In genomic region chr11:124050770-124051169, GRCh38 we compare ENCODE assay signal across 25 cellular contexts. TPM values are rescaled to one million over a fixed set of nuclear protein-coding genes. Genes with fewer than 3 reads are reported as not detected.
A peak's percentile ranks its signal among the peaks of the same experiment; 100 is the strongest.
DNase-seq lines count a peak whose midpoint lies in the region; ATAC-seq, FAIRE-seq and TF ChIP-seq lines count a peak whose summit lies in the region.
"Had no signal": no experiment of that assay in that cellular context is flagged by ENCODE, and none has a peak within 500 bp of the region (broad histone marks: within the 10 kb centered on the region; RNA-seq: fewer than 3 reads in every experiment).

No MANE protein-coding gene starts in this region.

- H3K36me3 ChIP-seq in K562 (ENCODE audit: control insufficient read depth, insufficient read depth, low read length) = no peaks in the 10 kb centered on the region

- H3K27me3 ChIP-seq in K562 (ENCODE audit: control insufficient read depth in 2 of 2, insufficient read depth in 2 of 2, low read length in 2 of 2) = peaks cover 4 to 13% of the 10 kb centered on the region in 2 experiments; a peak in 3 of 5 replicates

- ATAC-seq in activated CD8-positive, alpha-beta T cell treated with anti-CD3 and anti-CD28 coated beads for 36 hours = peak; percentile 34
- ATAC-seq in activated CD8-positive, alpha-beta T cell treated with anti-CD3 and anti-CD28 coated beads, Interleukin-2, amount 10 ng/mL, durations not matched to agents 7 days and 5 days = no peak
- ATAC-seq in activated T-helper 17 cell treated with anti-CD3 and anti-CD28 coated beads, Interleukin-2, amount 50 U/mL, for 72 hours (replicated peaks) = peak; percentile 43
- no peak for ATAC-seq in K562
- no peak for ATAC-seq in effector memory CD8-positive, alpha-beta T cell (replicated peaks)
- no peak for ATAC-seq in GM19324 (IDR thresholded peaks at IDR 0.05; ENCODE audit: low FRiP score, unreplicated experiment)
- ATAC-seq: GM23338, HCT116 had no signal

- H3K9ac ChIP-seq in K562 (ENCODE audit: insufficient read depth in 1 of 2, low read depth in 2 of 2, low read length in 2 of 2) = no peak overlapping the region

- TF ChIP-seq CTCF in activated CD8-positive, alpha-beta T cell treated with anti-CD3 and anti-CD28 coated beads for 36 hours (IDR thresholded peaks at IDR 0.05) = no peak
- TF ChIP-seq CTCF in K562 (IDR thresholded peaks at IDR 0.05 in 2 of 3, conservative IDR thresholded peaks at IDR 0.05 in 1 of 3; ENCODE audit: insufficient read depth in 2 of 3, low read depth in 1 of 3, low read length in 3 of 3) = no peak

- H3K9me3 Mint-ChIP-seq in activated CD8-positive, alpha-beta T cell treated with anti-CD3 and anti-CD28 coated beads for 36 hours = no peaks in the 10 kb centered on the region
- no peaks in the 10 kb centered on the region for H3K9me3 Mint-ChIP-seq in activated CD8-positive, alpha-beta T cell treated with anti-CD3 and anti-CD28 coated beads, Interleukin-2, amount 10 ng/mL, durations not matched to agents 7 days and 5 days (ENCODE audit: insufficient read depth)
- no peaks in the 10 kb centered on the region for H3K9me3 Mint-ChIP-seq in activated T-helper 17 cell treated with anti-CD3 and anti-CD28 coated beads, Interleukin-2, amount 50 U/mL, for 72 hours
- H3K9me3 Mint-ChIP-seq in effector memory CD8-positive, alpha-beta T cell = peaks cover 0 to 11% of the 10 kb centered on the region in 2 donors
- H3K9me3 Mint-ChIP-seq: CD4-positive, alpha-beta memory T cell; GM23338; H9 had no signal

- DNase-seq in activated CD8-positive, alpha-beta T cell treated with anti-CD3 and anti-CD28 coated beads for 36 hours = no peak
- DNase-seq in activated CD8-positive, alpha-beta T cell treated with anti-CD3 and anti-CD28 coated beads, Interleukin-2, amount 10 ng/mL, durations not matched to agents 7 days and 5 days = no peak
- DNase-seq in K562 (ENCODE audit: extremely low read depth in 1 of 4, low spot score in 3 of 4) (no peak), renal cortical epithelial cell (ENCODE audit: low read depth) (peak; percentile 12), NCI-H82 treated with DMSO at 0.1 percent for 48 hours (lab: John Stamatoyannopoulos, UW; ENCODE audit: unreplicated experiment) (no peak)
- no peak for DNase-seq in effector memory CD8-positive, alpha-beta T cell
- DNase-seq: C1 segment of cervical spinal cord; Calu3; CD4-positive, alpha-beta memory T cell; COR-L47; DMS53; DMS79 treated with DMSO at 0.1 percent for 48 hours; GF-D8; H9 had no signal

- no peaks in the 10 kb centered on the region for H3K36me3 Mint-ChIP-seq in activated CD8-positive, alpha-beta T cell treated with anti-CD3 and anti-CD28 coated beads for 36 hours (ENCODE audit: low read depth)
- H3K36me3 Mint-ChIP-seq in activated CD8-positive, alpha-beta T cell treated with anti-CD3 and anti-CD28 coated beads, Interleukin-2, amount 10 ng/mL, durations not matched to agents 7 days and 5 days (ENCODE audit: low read depth) = no peaks in the 10 kb centered on the region
- H3K36me3 Mint-ChIP-seq in activated T-helper 17 cell treated with anti-CD3 and anti-CD28 coated beads, Interleukin-2, amount 50 U/mL, for 72 hours (ENCODE audit: low read depth) = no peaks in the 10 kb centered on the region
- no peaks in the 10 kb centered on the region for H3K36me3 Mint-ChIP-seq in effector memory CD8-positive, alpha-beta T cell (ENCODE audit: insufficient read depth)
- H3K36me3 Mint-ChIP-seq: CD4-positive, alpha-beta memory T cell had no signal

- BruUV-seq in K562 (replicated peaks; lab: Mats Ljungman, UMichigan) = no TSS peak

- CTCF ChIA-PET in activated CD8-positive, alpha-beta T cell treated with anti-CD3 and anti-CD28 coated beads for 36 hours (lab: Charles Lee) = no interaction called here
- CTCF ChIA-PET in activated CD8-positive, alpha-beta T cell treated with anti-CD3 and anti-CD28 coated beads, Interleukin-2, amount 10 ng/mL, durations not matched to agents 7 days and 5 days (lab: Charles Lee) = interaction anchor here (1.1 kb wide), 1 partner anchor 16 kb away, joined by 3 read pairs; no protein-coding TSS in a partner anchor
- CTCF ChIA-PET in K562 (lab: Yijun Ruan, JAX; ENCODE audit: low intra/inter-chr PET ratio) = no interaction called here

- H3K79me2 ChIP-seq in K562 (ENCODE audit: control insufficient read depth, insufficient read depth, low read length) = no peaks in the 10 kb centered on the region

- H3K27ac ChIP-seq in K562 (ENCODE audit: extremely low read depth, low read depth, low read length) = no peak overlapping the region

- no peak overlapping the region for H3K27ac Mint-ChIP-seq in activated CD8-positive, alpha-beta T cell treated with anti-CD3 and anti-CD28 coated beads for 36 hours
- no peak overlapping the region for H3K27ac Mint-ChIP-seq in activated CD8-positive, alpha-beta T cell treated with anti-CD3 and anti-CD28 coated beads, Interleukin-2, amount 10 ng/mL, durations not matched to agents 7 days and 5 days
- no peak overlapping the region for H3K27ac Mint-ChIP-seq in activated T-helper 17 cell treated with anti-CD3 and anti-CD28 coated beads, Interleukin-2, amount 50 U/mL, for 72 hours
- no peak overlapping the region for H3K27ac Mint-ChIP-seq in effector memory CD8-positive, alpha-beta T cell
- H3K27ac Mint-ChIP-seq: CD4-positive, alpha-beta memory T cell; GM23338; H9 had no signal

- no peak for TF ChIP-seq EP300 in K562 (IDR thresholded peaks at IDR 0.05; ENCODE audit: low read length)

- no peaks in the 10 kb centered on the region for H3K4me1 ChIP-seq in K562 (replicated peaks in 1 of 2; ENCODE audit: control insufficient read depth in 2 of 2, insufficient read depth in 2 of 2, low read length in 2 of 2)

- no peaks in the 10 kb centered on the region for H4K20me1 ChIP-seq in K562 (replicated peaks; ENCODE audit: control insufficient read depth, insufficient read depth, low read length)

- no peak for TF ChIP-seq RAD21 in K562 (CRISPR knock-in tag; conservative IDR thresholded peaks at IDR 0.05 in 1 of 2, IDR thresholded peaks at IDR 0.05 in 1 of 2)

- intact Hi-C loops in activated CD8-positive, alpha-beta T cell treated with anti-CD3 and anti-CD28 coated beads for 36 hours (cut with micrococcal nuclease) = no loop called here
- intact Hi-C loops in K562 (cut with micrococcal nuclease) = no loop called here

- 0% methylated on average over 1 of the region's 1 CpG for WGBS in K562 (ENCODE audit: insufficient coverage, low coverage, missing lambda C conversion rate)

- no peaks in the 10 kb centered on the region for H3K9me1 ChIP-seq in K562 (ENCODE audit: control insufficient read depth, insufficient read depth, low read length)

- no peak for FAIRE-seq in K562 (lab: Jason Lieb, UNC)
- FAIRE-seq: GM12892 had no signal

- H3K9me3 ChIP-seq in K562 (replicated peaks; ENCODE audit: control insufficient read depth, insufficient read depth, low read depth, low read length) = no peaks in the 10 kb centered on the region

- H3K4me2 ChIP-seq in K562 (ENCODE audit: insufficient read depth, low read length) = no peak overlapping the region
- H3K4me2 ChIP-seq: GM23338 had no signal

- POLR2A ChIA-PET in activated CD8-positive, alpha-beta T cell treated with anti-CD3 and anti-CD28 coated beads for 36 hours (lab: Charles Lee) = no interaction called here
- POLR2A ChIA-PET in activated CD8-positive, alpha-beta T cell treated with anti-CD3 and anti-CD28 coated beads, Interleukin-2, amount 10 ng/mL, durations not matched to agents 7 days and 5 days (lab: Charles Lee) = no interaction called here
- POLR2A ChIA-PET in K562 (lab: Yijun Ruan, JAX) = interaction anchor here (0.7 kb wide), 1 partner anchor 9 kb away, joined by 3 read pairs; the partner anchor contains the start of gene OR10G7

- no peak overlapping the region for H3K4me3 ChIP-seq in K562
- H3K4me3 ChIP-seq: GM23338 had no signal

- no peak for TF ChIP-seq POLR2A in K562 (conservative IDR thresholded peaks at IDR 0.05)

- in situ Hi-C loops in K562 (cut with MboI) = loop anchor here (25.0 kb wide), 2 partner anchors 537 to 812 kb away; partner anchors contain the start of gene ROBO3

- no peak overlapping the region for H3K4me3 Mint-ChIP-seq in activated CD8-positive, alpha-beta T cell treated with anti-CD3 and anti-CD28 coated beads for 36 hours
- no peak overlapping the region for H3K4me3 Mint-ChIP-seq in activated CD8-positive, alpha-beta T cell treated with anti-CD3 and anti-CD28 coated beads, Interleukin-2, amount 10 ng/mL, durations not matched to agents 7 days and 5 days
- H3K4me3 Mint-ChIP-seq in activated T-helper 17 cell treated with anti-CD3 and anti-CD28 coated beads, Interleukin-2, amount 50 U/mL, for 72 hours = no peak overlapping the region
- no peak overlapping the region for H3K4me3 Mint-ChIP-seq in effector memory CD8-positive, alpha-beta T cell
- H3K4me3 Mint-ChIP-seq: CD4-positive, alpha-beta memory T cell; GM23338; H9 had no signal

- H3K27me3 Mint-ChIP-seq in activated CD8-positive, alpha-beta T cell treated with anti-CD3 and anti-CD28 coated beads for 36 hours = peaks cover 12% of the 10 kb centered on the region
- no peaks in the 10 kb centered on the region for H3K27me3 Mint-ChIP-seq in activated CD8-positive, alpha-beta T cell treated with anti-CD3 and anti-CD28 coated beads, Interleukin-2, amount 10 ng/mL, durations not matched to agents 7 days and 5 days (ENCODE audit: low read depth)
- peaks cover 10% of the 10 kb centered on the region for H3K27me3 Mint-ChIP-seq in activated T-helper 17 cell treated with anti-CD3 and anti-CD28 coated beads, Interleukin-2, amount 50 U/mL, for 72 hours
- peaks cover 0 to 10% of the 10 kb centered on the region in 2 donors for H3K27me3 Mint-ChIP-seq in effector memory CD8-positive, alpha-beta T cell

- H3K4me1 Mint-ChIP-seq in activated CD8-positive, alpha-beta T cell treated with anti-CD3 and anti-CD28 coated beads for 36 hours (ENCODE audit: low read depth) = peaks cover 2% of the 10 kb centered on the region
- H3K4me1 Mint-ChIP-seq in activated CD8-positive, alpha-beta T cell treated with anti-CD3 and anti-CD28 coated beads, Interleukin-2, amount 10 ng/mL, durations not matched to agents 7 days and 5 days (ENCODE audit: low read depth) = no peaks in the 10 kb centered on the region
- H3K4me1 Mint-ChIP-seq in activated T-helper 17 cell treated with anti-CD3 and anti-CD28 coated beads, Interleukin-2, amount 50 U/mL, for 72 hours = no peaks in the 10 kb centered on the region
- no peaks in the 10 kb centered on the region for H3K4me1 Mint-ChIP-seq in effector memory CD8-positive, alpha-beta T cell (ENCODE audit: low read depth in 2 of 2)
- H3K4me1 Mint-ChIP-seq: CD4-positive, alpha-beta memory T cell; GM23338; H9 had no signal

- H2AFZ ChIP-seq in K562 (ENCODE audit: low read depth, low read length) = no peak overlapping the region
- H2AFZ ChIP-seq: GM23338 had no signal

RNA-seq across cellular contexts. Expression of gene OR10G7, which starts 9.6 kb away (rescaled TPM):
- not detected for total RNA-seq in activated CD8-positive, alpha-beta T cell treated with anti-CD3 and anti-CD28 coated beads for 36 hours
- total RNA-seq in activated CD8-positive, alpha-beta T cell treated with anti-CD3 and anti-CD28 coated beads, Interleukin-2, amount 10 ng/mL, durations not matched to agents 7 days and 5 days = not detected
- total RNA-seq in activated T-helper 17 cell treated with anti-CD3 and anti-CD28 coated beads, Interleukin-2, amount 50 U/mL, for 72 hours = not detected
- total RNA-seq in K562 (2011; cell fraction: chromatin; rRNA removed; ENCODE audit: low replicate concordance) = not detected in 2 replicates
- not detected in 2 replicates for total RNA-seq in K562 (2011; cell fraction: nucleolus; rRNA removed)
- not detected in 2 replicates for total RNA-seq in K562 (2011; cell fraction: nucleoplasm; rRNA removed)
- total RNA-seq in K562 (2014; rRNA removed) = not detected in 2 replicates
- total RNA-seq in K562 (2014; rRNA removed; fragmentation: Illumina TruSeq; extraction: Trizol) = not detected in 2 replicates
- total RNA-seq in K562 (2015; rRNA removed; fragmentation: Illumina TruSeq; extraction: Trizol) = not detected in 2 replicates
- not detected in 2 replicates for total RNA-seq in K562 (2021)
- polyA plus RNA-seq in K562 (2011; rRNA removed) = not detected in 2 replicates
- not detected in 2 replicates for polyA plus RNA-seq in K562 (2011; cell fraction: cytosol; rRNA removed)
- polyA plus RNA-seq in K562 (2011; cell fraction: nucleus; rRNA removed) = not detected in 2 replicates
- polyA plus RNA-seq in K562 (2012) = not detected in 2 replicates
- polyA plus RNA-seq in K562 (2014; fragmentation: Illumina TruSeq; extraction: Trizol) = not detected in 2 replicates
- not detected for polyA plus RNA-seq in K562 (2014; fragmentation: Nextera tagmentation; extraction: Ambion mirVana)
- polyA plus RNA-seq in K562 (2014; rRNA removed) = not detected in 2 replicates
- not detected in 2 replicates for polyA minus RNA-seq in K562 (2011; rRNA and poly(A)+ RNA removed)
- not detected in 2 replicates for polyA minus RNA-seq in K562 (2011; cell fraction: cytosol; rRNA and poly(A)+ RNA removed)
- polyA minus RNA-seq in K562 (2011; cell fraction: nucleus; rRNA and poly(A)+ RNA removed) = not detected in 2 replicates
- not detected in 2 replicates for total RNA-seq in renal cortical epithelial cell
- total RNA-seq: A172; A673; Calu3; CD4-positive, alpha-beta memory T cell; Daoy; G401; GM23338; H4; H9 had no signal
- polyA plus RNA-seq: BJ; CD4-positive, alpha-beta memory T cell; GM23338 had no signal

RNA-seq across cellular contexts. Expression of gene OR10G8, which starts 24.2 kb away (rescaled TPM):
- total RNA-seq in activated CD8-positive, alpha-beta T cell treated with anti-CD3 and anti-CD28 coated beads for 36 hours = not detected
- not detected for total RNA-seq in activated CD8-positive, alpha-beta T cell treated with anti-CD3 and anti-CD28 coated beads, Interleukin-2, amount 10 ng/mL, durations not matched to agents 7 days and 5 days
- total RNA-seq in activated T-helper 17 cell treated with anti-CD3 and anti-CD28 coated beads, Interleukin-2, amount 50 U/mL, for 72 hours = not detected
- total RNA-seq in K562 (2011; cell fraction: chromatin; rRNA removed; ENCODE audit: low replicate concordance) = not detected in 2 replicates
- not detected in 2 replicates for total RNA-seq in K562 (2011; cell fraction: nucleolus; rRNA removed)
- total RNA-seq in K562 (2011; cell fraction: nucleoplasm; rRNA removed) = not detected in 2 replicates
- not detected in 2 replicates for total RNA-seq in K562 (2014; rRNA removed)
- total RNA-seq in K562 (2014; rRNA removed; fragmentation: Illumina TruSeq; extraction: Trizol) = not detected in 2 replicates
- not detected in 2 replicates for total RNA-seq in K562 (2015; rRNA removed; fragmentation: Illumina TruSeq; extraction: Trizol)
- total RNA-seq in K562 (2021) = not detected in 2 replicates
- not detected in 2 replicates for polyA plus RNA-seq in K562 (2011; rRNA removed)
- not detected in 2 replicates for polyA plus RNA-seq in K562 (2011; cell fraction: cytosol; rRNA removed)
- polyA plus RNA-seq in K562 (2011; cell fraction: nucleus; rRNA removed) = not detected in 2 replicates
- polyA plus RNA-seq in K562 (2012) = not detected in 2 replicates
- polyA plus RNA-seq in K562 (2014; fragmentation: Illumina TruSeq; extraction: Trizol) = not detected in 2 replicates
- polyA plus RNA-seq in K562 (2014; fragmentation: Nextera tagmentation; extraction: Ambion mirVana) = not detected
- not detected in 2 replicates for polyA plus RNA-seq in K562 (2014; rRNA removed)
- not detected in 2 replicates for polyA minus RNA-seq in K562 (2011; rRNA and poly(A)+ RNA removed)
- not detected in 2 replicates for polyA minus RNA-seq in K562 (2011; cell fraction: cytosol; rRNA and poly(A)+ RNA removed)
- polyA minus RNA-seq in K562 (2011; cell fraction: nucleus; rRNA and poly(A)+ RNA removed) = not detected in 2 replicates
- total RNA-seq in renal cortical epithelial cell = not detected in 2 replicates
- total RNA-seq: A172; A673; Calu3; CD4-positive, alpha-beta memory T cell; Daoy; G401; GM23338; H4; H9 had no signal
- polyA plus RNA-seq: BJ; CD4-positive, alpha-beta memory T cell; GM23338 had no signal

RNA-seq across cellular contexts. Expression of gene OR10G9, which starts 28.0 kb away (rescaled TPM):
- not detected for total RNA-seq in activated CD8-positive, alpha-beta T cell treated with anti-CD3 and anti-CD28 coated beads for 36 hours
- not detected for total RNA-seq in activated CD8-positive, alpha-beta T cell treated with anti-CD3 and anti-CD28 coated beads, Interleukin-2, amount 10 ng/mL, durations not matched to agents 7 days and 5 days
- total RNA-seq in activated T-helper 17 cell treated with anti-CD3 and anti-CD28 coated beads, Interleukin-2, amount 50 U/mL, for 72 hours = not detected
- total RNA-seq in K562 (2011; cell fraction: chromatin; rRNA removed; ENCODE audit: low replicate concordance) = not detected in 2 replicates
- not detected in 2 replicates for total RNA-seq in K562 (2011; cell fraction: nucleolus; rRNA removed)
- total RNA-seq in K562 (2011; cell fraction: nucleoplasm; rRNA removed) = not detected in 2 replicates
- total RNA-seq in K562 (2014; rRNA removed) (not detected in 2 replicates), K562 (2014; rRNA removed; fragmentation: Illumina TruSeq; extraction: Trizol) (not detected in 2 replicates), K562 (2015; rRNA removed; fragmentation: Illumina TruSeq; extraction: Trizol) (not detected in 2 replicates), K562 (2021) (not detected in 2 replicates), renal cortical epithelial cell (not detected in 2 replicates)
- polyA plus RNA-seq in K562 (2011; rRNA removed) (not detected in 2 replicates), K562 (2014; fragmentation: Illumina TruSeq; extraction: Trizol) (not detected in 2 replicates), K562 (2014; fragmentation: Nextera tagmentation; extraction: Ambion mirVana) (not detected), K562 (2014; rRNA removed) (not detected in 2 replicates)
- polyA plus RNA-seq in K562 (2011; cell fraction: cytosol; rRNA removed) = not detected in 2 replicates
- polyA plus RNA-seq in K562 (2011; cell fraction: nucleus; rRNA removed) = not detected in 2 replicates
- polyA plus RNA-seq in K562 (2012) = not detected in 2 replicates
- polyA minus RNA-seq in K562 (2011; rRNA and poly(A)+ RNA removed) = not detected in 2 replicates
- not detected in 2 replicates for polyA minus RNA-seq in K562 (2011; cell fraction: cytosol; rRNA and poly(A)+ RNA removed)
- not detected in 2 replicates for polyA minus RNA-seq in K562 (2011; cell fraction: nucleus; rRNA and poly(A)+ RNA removed)
- total RNA-seq: A172; A673; Calu3; CD4-positive, alpha-beta memory T cell; Daoy; G401; GM23338; H4; H9 had no signal
- polyA plus RNA-seq: BJ; CD4-positive, alpha-beta memory T cell; GM23338 had no signal

RNA-seq across cellular contexts. Expression of gene OR10G4, which starts 38.0 kb away (rescaled TPM):
- total RNA-seq in activated CD8-positive, alpha-beta T cell treated with anti-CD3 and anti-CD28 coated beads for 36 hours = not detected
- not detected for total RNA-seq in activated CD8-positive, alpha-beta T cell treated with anti-CD3 and anti-CD28 coated beads, Interleukin-2, amount 10 ng/mL, durations not matched to agents 7 days and 5 days
- total RNA-seq in activated T-helper 17 cell treated with anti-CD3 and anti-CD28 coated beads, Interleukin-2, amount 50 U/mL, for 72 hours = not detected
- total RNA-seq in K562 (2011; cell fraction: chromatin; rRNA removed; ENCODE audit: low replicate concordance) = not detected in 2 replicates
- not detected in 2 replicates for total RNA-seq in K562 (2011; cell fraction: nucleolus; rRNA removed)
- not detected in 2 replicates for total RNA-seq in K562 (2011; cell fraction: nucleoplasm; rRNA removed)
- total RNA-seq in K562 (2014; rRNA removed) (not detected in 2 replicates), K562 (2014; rRNA removed; fragmentation: Illumina TruSeq; extraction: Trizol) (not detected in 2 replicates), K562 (2015; rRNA removed; fragmentation: Illumina TruSeq; extraction: Trizol) (not detected in 2 replicates), K562 (2021) (not detected in 2 replicates), renal cortical epithelial cell (not detected in 2 replicates)
- polyA plus RNA-seq in K562 (2011; rRNA removed) (not detected in 2 replicates), K562 (2014; fragmentation: Illumina TruSeq; extraction: Trizol) (not detected in 2 replicates), K562 (2014; fragmentation: Nextera tagmentation; extraction: Ambion mirVana) (not detected), K562 (2014; rRNA removed) (not detected in 2 replicates)
- polyA plus RNA-seq in K562 (2011; cell fraction: cytosol; rRNA removed) = not detected in 2 replicates
- polyA plus RNA-seq in K562 (2011; cell fraction: nucleus; rRNA removed) = not detected in 2 replicates
- not detected in 2 replicates for polyA plus RNA-seq in K562 (2012)
- not detected in 2 replicates for polyA minus RNA-seq in K562 (2011; rRNA and poly(A)+ RNA removed)
- not detected in 2 replicates for polyA minus RNA-seq in K562 (2011; cell fraction: cytosol; rRNA and poly(A)+ RNA removed)
- polyA minus RNA-seq in K562 (2011; cell fraction: nucleus; rRNA and poly(A)+ RNA removed) = not detected in 2 replicates
- total RNA-seq: A172; A673; Calu3; CD4-positive, alpha-beta memory T cell; Daoy; G401; GM23338; H4 had no signal
- polyA plus RNA-seq: BJ; CD4-positive, alpha-beta memory T cell; GM23338 had no signal

RNA-seq across cellular contexts. Expression of gene OR10G6, which starts 55.8 kb away (rescaled TPM):
- not detected for total RNA-seq in activated CD8-positive, alpha-beta T cell treated with anti-CD3 and anti-CD28 coated beads for 36 hours
- not detected for total RNA-seq in activated CD8-positive, alpha-beta T cell treated with anti-CD3 and anti-CD28 coated beads, Interleukin-2, amount 10 ng/mL, durations not matched to agents 7 days and 5 days
- total RNA-seq in activated T-helper 17 cell treated with anti-CD3 and anti-CD28 coated beads, Interleukin-2, amount 50 U/mL, for 72 hours = not detected
- not detected in 2 replicates for total RNA-seq in K562 (2011; cell fraction: chromatin; rRNA removed; ENCODE audit: low replicate concordance)
- total RNA-seq in K562 (2011; cell fraction: nucleolus; rRNA removed) = not detected in 2 replicates
- not detected in 2 replicates for total RNA-seq in K562 (2011; cell fraction: nucleoplasm; rRNA removed)
- total RNA-seq in K562 (2014; rRNA removed) = not detected in 2 replicates
- total RNA-seq in K562 (2014; rRNA removed; fragmentation: Illumina TruSeq; extraction: Trizol) = not detected in 2 replicates
- total RNA-seq in K562 (2015; rRNA removed; fragmentation: Illumina TruSeq; extraction: Trizol) = not detected in 2 replicates
- not detected in 2 replicates for total RNA-seq in K562 (2021)
- not detected in 2 replicates for polyA plus RNA-seq in K562 (2011; rRNA removed)
- polyA plus RNA-seq in K562 (2011; cell fraction: cytosol; rRNA removed) = not detected in 2 replicates
- polyA plus RNA-seq in K562 (2011; cell fraction: nucleus; rRNA removed) = not detected in 2 replicates
- polyA plus RNA-seq in K562 (2012) = not detected in 2 replicates
- polyA plus RNA-seq in K562 (2014; fragmentation: Illumina TruSeq; extraction: Trizol) = not detected in 2 replicates
- polyA plus RNA-seq in K562 (2014; fragmentation: Nextera tagmentation; extraction: Ambion mirVana) = not detected
- polyA plus RNA-seq in K562 (2014; rRNA removed) = not detected in 2 replicates
- polyA minus RNA-seq in K562 (2011; rRNA and poly(A)+ RNA removed) = not detected in 2 replicates
- polyA minus RNA-seq in K562 (2011; cell fraction: cytosol; rRNA and poly(A)+ RNA removed) = not detected in 2 replicates
- not detected in 2 replicates for polyA minus RNA-seq in K562 (2011; cell fraction: nucleus; rRNA and poly(A)+ RNA removed)
- not detected in 2 replicates for total RNA-seq in renal cortical epithelial cell
- total RNA-seq: A172; A673; Calu3; CD4-positive, alpha-beta memory T cell; Daoy; G401; GM23338; H4; H9 had no signal
- polyA plus RNA-seq: BJ; CD4-positive, alpha-beta memory T cell; GM23338 had no signal

Comparison
In these comparisons a context has a peak if more than half of its experiments do, and no peak if none do; other contexts are left out.
1. ATAC-seq: peak in activated CD8-positive, alpha-beta T cell treated with anti-CD3 and anti-CD28 coated beads for 36 hours (single experiment) and activated T-helper 17 cell treated with anti-CD3 and anti-CD28 coated beads, Interleukin-2, amount 50 U/mL, for 72 hours (single experiment); none in activated CD8-positive, alpha-beta T cell treated with anti-CD3 and anti-CD28 coated beads, Interleukin-2, amount 10 ng/mL, durations not matched to agents 7 days and 5 days (single experiment), K562 (single experiment), effector memory CD8-positive, alpha-beta T cell (single experiment) and GM19324 (single experiment).